In genomic region chr11:47950396-47950795, GRCh38 we compare ENCODE assay signal across 8 cellular contexts. TPM values are rescaled to one million over a fixed set of nuclear protein-coding genes. Genes with fewer than 3 reads are reported as not detected.
DNase-seq lines count a peak whose midpoint lies in the region; ATAC-seq, FAIRE-seq and TF ChIP-seq lines count a peak whose summit lies in the region.

No MANE protein-coding gene starts in this region.

- no peak overlapping the region for H3K4me3 ChIP-seq in kidney (ENCODE audit: low read length in 2 of 2)

- no peak overlapping the region for H3K27ac ChIP-seq in kidney (ENCODE audit: low read depth in 2 of 2, low read length in 2 of 2)

- peak; percentile 48 for ATAC-seq in GM21723 (IDR thresholded peaks at IDR 0.05; ENCODE audit: unreplicated experiment)

- intact Hi-C loops in kidney (cut with DNase I): no loop called here
- intact Hi-C loops in head of caudate nucleus (cut with DNase I): no loop called here

- peaks cover 0 to 9% of the 10 kb centered on the region in 2 donors for H3K4me1 ChIP-seq in kidney (ENCODE audit: control insufficient read depth in 1 of 2, insufficient read depth in 1 of 2, low read depth in 1 of 2, low read length in 2 of 2)

- FAIRE-seq in kidney (lab: Jason Lieb, UNC): no peak

- H3K9ac ChIP-seq in kidney (ENCODE audit: low read length in 2 of 2): no peak overlapping the region

- DNase-seq in SK-MEL-5 (ENCODE audit: low read depth, low spot score): peak; percentile 38
- peak; percentile 62 for DNase-seq in astrocyte of the hippocampus (ENCODE audit: low read depth, low spot score)
- peak; percentile 14 to 30 for DNase-seq in stimulated activated CD8-positive, alpha-beta memory T cell treated with anti-CD3 and anti-CD28 coated beads, Interleukin-2, amount 100 ng/mL, for 48 hours (ENCODE audit: low read depth in 2 of 2)
- no peak for DNase-seq in inferior parietal cortex (ENCODE audit: extremely low spot score)
- DNase-seq in kidney: no peak
- no peak for DNase-seq in head of caudate nucleus
- no peak for DNase-seq in NCI-H128 (lab: John Stamatoyannopoulos, UW; ENCODE audit: unreplicated experiment)

- in situ Hi-C loops in SK-MEL-5 (cut with HindIII; ENCODE audit: low pct_unique_long_range_greater_than_20kb, low sequenced_read_pairs): no loop called here

- no peaks in the 10 kb centered on the region for H3K9me3 ChIP-seq in kidney (ENCODE audit: control insufficient read depth in 1 of 2, low read length in 2 of 2)

- no peaks in the 10 kb centered on the region for H3K36me3 ChIP-seq in kidney (ENCODE audit: control insufficient read depth in 1 of 2, insufficient read depth in 2 of 2, low read length in 2 of 2)

- no peak for TF ChIP-seq CTCF in kidney (IDR thresholded peaks at IDR 0.05; ENCODE audit: borderline replicate concordance, extremely low read depth, insufficient read depth)

RNA-seq across cellular contexts. Expression of gene PTPRJ, which starts 30.0 kb away (rescaled TPM):
- 39.4 and 40.1 TPM in 2 replicates for total RNA-seq in SK-MEL-5 (2014; rRNA removed; shearing (Covaris generic))
- polyA plus RNA-seq in SK-MEL-5 (2015; cell fraction: cytosol; rRNA removed): 39.0 and 54.7 TPM in 2 replicates
- 37.4 and 40.4 TPM in 2 replicates for polyA plus RNA-seq in SK-MEL-5 (2015; cell fraction: nucleus; rRNA removed)
- total RNA-seq in kidney: 80.5 TPM
- polyA plus RNA-seq in kidney (ENCODE audit: insufficient read depth, low read depth, low replicate concordance): 9.2 TPM

Comparison
In these comparisons a context has a peak if more than half of its experiments do, and no peak if none do; other contexts are left out.
1. DNase-seq: peak in SK-MEL-5 (single experiment), astrocyte of the hippocampus (single experiment) and stimulated activated CD8-positive, alpha-beta memory T cell treated with anti-CD3 and anti-CD28 coated beads, Interleukin-2, amount 100 ng/mL, for 48 hours (2 of 2); none in inferior parietal cortex (single experiment), kidney (single experiment), head of caudate nucleus (0 of 42) and NCI-H128 (single experiment).